In genomic region chr1:100895540-100896480, GRCh38 we compare ENCODE assay signal across 8 cellular contexts. TPM values are rescaled to one million over a fixed set of nuclear protein-coding genes. Genes with fewer than 3 reads are reported as not detected.
DNase-seq lines count a peak whose midpoint lies in the region; ATAC-seq, FAIRE-seq and TF ChIP-seq lines count a peak whose summit lies in the region.

SLC30A7 (plus strand) TSS chr1:100896090; CDS start chr1:100896263, 173 bp downstream.

- H3K36me3 Mint-ChIP-seq in activated T-cell treated with anti-CD3 and anti-CD28 coated beads, Interleukin-2, amount 50 U/mL, for 72 hours (ENCODE audit: insufficient read depth in 2 of 2) = peaks cover 15 to 29% of the 10 kb centered on the region in 2 donors

- TF ChIP-seq POLR2A in esophagus muscularis mucosa (IDR thresholded peaks at IDR 0.05; ENCODE audit: low read depth) = peak; percentile 42

- H3K27me3 Mint-ChIP-seq in activated T-cell treated with anti-CD3 and anti-CD28 coated beads, Interleukin-2, amount 50 U/mL, for 72 hours (ENCODE audit: low read depth) = no peaks in the 10 kb centered on the region

- peaks cover 61% of the 10 kb centered on the region for H3K4me1 Mint-ChIP-seq in activated T-cell treated with anti-CD3 and anti-CD28 coated beads, Interleukin-2, amount 50 U/mL, for 72 hours (ENCODE audit: low read depth)

- WGBS in esophagus muscularis mucosa = 1% methylated on average over 29 of the region's 62 CpGs

- FAIRE-seq in RCC 7860 (lab: Jason Lieb, UNC) = no peak

- peaks cover 0 to 21% (median 14%) of the 10 kb centered on the region in 4 donors for H3K36me3 ChIP-seq in esophagus muscularis mucosa
- H3K36me3 ChIP-seq in muscle layer of duodenum (ENCODE audit: control insufficient read depth in 1 of 2, insufficient read depth in 2 of 2, low read length in 2 of 2) = peaks cover 2 to 29% of the 10 kb centered on the region in 2 donors

- H3K27me3 ChIP-seq in esophagus muscularis mucosa = no peaks in the 10 kb centered on the region
- H3K27me3 ChIP-seq in muscle layer of duodenum (ENCODE audit: low read depth, low read length) = no peaks in the 10 kb centered on the region

- H3K9me3 ChIP-seq in esophagus muscularis mucosa = no peaks in the 10 kb centered on the region
- H3K9me3 ChIP-seq in muscle layer of duodenum (ENCODE audit: control insufficient read depth in 1 of 2, low read length in 2 of 2) = no peaks in the 10 kb centered on the region

- H3K27ac ChIP-seq in esophagus muscularis mucosa (replicated peaks in 1 of 4) (peak within 1 kb of the TSS; percentile 92 to 95 (median 94)), muscle layer of duodenum (ENCODE audit: low read length) (peak within 1 kb of the TSS; percentile 97)

- peak; percentile 83 for ATAC-seq in GM21737 (IDR thresholded peaks at IDR 0.05; ENCODE audit: unreplicated experiment)
- ATAC-seq in activated T-cell treated with anti-CD3 and anti-CD28 coated beads, Interleukin-2, amount 50 U/mL, for 72 hours (replicated peaks in 1 of 2) = peak; percentile 82 to 84

- peaks cover 4 to 5% of the 10 kb centered on the region in 2 donors for H3K9me3 Mint-ChIP-seq in activated T-cell treated with anti-CD3 and anti-CD28 coated beads, Interleukin-2, amount 50 U/mL, for 72 hours

- intact Hi-C loops in esophagus muscularis mucosa (cut with DNase I) = no loop called here

- H3K4me1 ChIP-seq in esophagus muscularis mucosa = peaks cover 11 to 55% (median 53%) of the 10 kb centered on the region in 4 donors
- peaks cover 9 to 27% of the 10 kb centered on the region in 2 donors for H3K4me1 ChIP-seq in muscle layer of duodenum (ENCODE audit: control insufficient read depth in 1 of 2, insufficient read depth in 2 of 2, low read length in 2 of 2)

- H3K4me3 ChIP-seq in esophagus muscularis mucosa (peak within 1 kb of the TSS; percentile 63 to 91 (median 86)), muscle layer of duodenum (ENCODE audit: low read depth in 1 of 2, low read length in 2 of 2) (peak within 1 kb of the TSS; percentile 90 to 92)

- H3K27ac Mint-ChIP-seq in activated T-cell treated with anti-CD3 and anti-CD28 coated beads, Interleukin-2, amount 50 U/mL, for 72 hours = peak within 1 kb of the TSS; percentile 94

- H3K4me3 Mint-ChIP-seq in activated T-cell treated with anti-CD3 and anti-CD28 coated beads, Interleukin-2, amount 50 U/mL, for 72 hours = peak within 1 kb of the TSS; percentile 95 to 99

- DNase-seq in DMS79 treated with DMSO at 0.1 percent for 48 hours (lab: John Stamatoyannopoulos, UW) = peak; percentile 81
- DNase-seq in KG1 (lab: John Stamatoyannopoulos, UW) = peak; percentile 87
- DNase-seq in RCC 7860 (ENCODE audit: low spot score) = peak; percentile 91
- DNase-seq in activated T-cell treated with anti-CD3 and anti-CD28 coated beads, Interleukin-2, amount 50 U/mL, for 72 hours = peak; percentile 97 to 99
- peak; percentile 98 for DNase-seq in esophagus muscularis mucosa (ENCODE audit: extremely low spot score)
- peak; percentile 97 for DNase-seq in stimulated activated CD8-positive, alpha-beta memory T cell treated with anti-CD3 and anti-CD28 coated beads, Interleukin-7, amount 100 ng/mL, for 24 hours (ENCODE audit: low read depth)

- no peak for TF ChIP-seq EP300 in esophagus muscularis mucosa (IDR thresholded peaks at IDR 0.05)

- peak in 1 of 3 experiments; percentile 5 for TF ChIP-seq CTCF in esophagus muscularis mucosa (IDR thresholded peaks at IDR 0.05)

RNA-seq across cellular contexts. Expression of gene SLC30A7, which starts in this region (rescaled TPM):
- 10 to 100 TPM; 39.3 to 48.7 TPM for total RNA-seq in activated T-cell treated with anti-CD3 and anti-CD28 coated beads, Interleukin-2, amount 50 U/mL, for 72 hours
- total RNA-seq in esophagus muscularis mucosa = 10 to 100 TPM; 10.5 to 19.9 (median 13.6) TPM

Comparison
In these comparisons a context has a peak if more than half of its experiments do, and no peak if none do; other contexts are left out.
1. Peak in every context shown above with its lines: DNase-seq, ATAC-seq, H3K4me3 ChIP-seq and H3K27ac ChIP-seq.